ENCODE assay signal across 12 cellular contexts in the genomic region with DNA sequence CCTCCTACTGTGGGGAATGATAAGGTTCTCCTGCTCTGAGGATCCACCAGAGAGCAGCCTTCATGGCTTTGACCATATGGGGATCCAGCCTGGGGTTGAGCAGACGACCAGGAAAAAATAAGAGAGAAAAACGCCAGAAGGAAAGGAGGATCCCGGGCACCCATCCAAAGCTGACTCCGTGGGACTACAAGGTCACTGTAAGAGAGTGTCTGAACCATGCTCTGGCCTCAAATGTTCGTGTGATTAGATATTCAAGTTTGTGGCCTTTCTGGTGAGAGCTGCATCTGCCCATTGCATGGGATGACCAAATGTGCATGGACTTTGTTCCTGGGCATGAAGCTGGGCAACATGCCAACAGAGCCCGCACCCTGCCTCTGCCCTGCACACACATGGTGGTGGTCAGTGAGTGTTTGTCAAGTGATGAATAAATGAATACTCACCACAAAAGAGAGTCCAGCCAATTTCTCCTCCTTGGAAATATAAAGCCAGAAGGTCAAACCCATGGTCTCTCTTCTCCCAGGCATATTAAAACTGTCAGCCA.
DNase-seq lines count a peak whose midpoint lies in the region; ATAC-seq and TF ChIP-seq lines count a peak whose summit lies in the region.
"Had no signal": no experiment of that assay in that cellular context is flagged by ENCODE, and none has a peak within 500 bp of the region (broad histone marks: within the 10 kb centered on the region; RNA-seq: fewer than 3 reads in every experiment).

No MANE protein-coding gene starts in this region.

- H3K27ac Mint-ChIP-seq in activated naive CD8-positive, alpha-beta T cell, result peak overlapping the region; percentile 97
- H3K27ac Mint-ChIP-seq in activated naive CD8-positive, alpha-beta T cell treated with anti-CD3 and anti-CD28 coated beads for 36 hours, result no peak overlapping the region

- peak overlapping the region; percentile 38 for H3K4me3 Mint-ChIP-seq in activated naive CD8-positive, alpha-beta T cell
- H3K4me3 Mint-ChIP-seq in activated naive CD8-positive, alpha-beta T cell treated with anti-CD3 and anti-CD28 coated beads for 36 hours, result no peak overlapping the region
- H3K4me3 Mint-ChIP-seq: activated T-helper 1 cell treated with anti-CD3 and anti-CD28 coated beads, Interleukin-12 subunit alpha, Interleukin-12 subunit beta, Interleukin-2, Interleukin-4 antibody, amounts not matched to agents 30 ng/mL and 10 ng/mL and 1 ng/mL, durations not matched to agents 14 hours and 24 hours and 36 hours; mesothelial cell of epicardium had no signal

- no peaks in the 10 kb centered on the region for H3K9me3 Mint-ChIP-seq in activated naive CD8-positive, alpha-beta T cell (ENCODE audit: low read depth)
- H3K9me3 Mint-ChIP-seq in activated naive CD8-positive, alpha-beta T cell treated with anti-CD3 and anti-CD28 coated beads for 36 hours, result peaks cover 2% of the 10 kb centered on the region
- H3K9me3 Mint-ChIP-seq: activated T-helper 1 cell treated with anti-CD3 and anti-CD28 coated beads, Interleukin-12 subunit alpha, Interleukin-12 subunit beta, Interleukin-2, Interleukin-4 antibody, amounts not matched to agents 30 ng/mL and 10 ng/mL and 1 ng/mL, durations not matched to agents 14 hours and 24 hours and 36 hours; mesothelial cell of epicardium had no signal

- no peaks in the 10 kb centered on the region for H3K9me3 ChIP-seq in RWPE2 (ENCODE audit: severe bottlenecking)
- H3K9me3 ChIP-seq in stomach, result no peaks in the 10 kb centered on the region

- H3K4me1 ChIP-seq in RWPE2 (ENCODE audit: insufficient read depth, poor library complexity, severe bottlenecking) (peaks cover 22% of the 10 kb centered on the region), stomach (peaks cover 0 to 73% (median 49%) of the 10 kb centered on the region in 4 donors)

- no peak for TF ChIP-seq POLR2A in stomach (IDR thresholded peaks at IDR 0.05)

- peaks cover 93% of the 10 kb centered on the region for H3K4me1 Mint-ChIP-seq in activated naive CD8-positive, alpha-beta T cell (ENCODE audit: low read depth)
- peaks cover 71% of the 10 kb centered on the region for H3K4me1 Mint-ChIP-seq in activated naive CD8-positive, alpha-beta T cell treated with anti-CD3 and anti-CD28 coated beads for 36 hours

- H3K27ac ChIP-seq in RWPE2 (ENCODE audit: poor library complexity, severe bottlenecking) (peak overlapping the region; percentile 70), epithelial cell of prostate (peak overlapping the region; percentile 62), stomach (peak overlapping the region in 3 of 5 donors; percentile 35 to 66 (median 48))

- TF ChIP-seq CTCF in RWPE2 (IDR thresholded peaks at IDR 0.05; ENCODE audit: poor library complexity, severe bottlenecking) (no peak), stomach (IDR thresholded peaks at IDR 0.05) (no peak)

- intact Hi-C loops in stomach (cut with DNase I; ENCODE audit: low total_unique reads), result no loop called here

- DNase-seq in activated naive CD8-positive, alpha-beta T cell treated with anti-CD3 and anti-CD28 coated beads for 36 hours, result no peak
- DNase-seq in RWPE2 (ENCODE audit: low spot score), result no peak
- DNase-seq in epithelial cell of prostate (ENCODE audit: low read depth, low spot score), result no peak
- DNase-seq in stomach, result no peak
- DNase-seq in activated CD4-positive, CD25-positive, alpha-beta regulatory T cell treated with anti-CD3 and anti-CD28 coated beads, Interleukin-2, amount 50 U/mL, for 72 hours, result no peak
- DNase-seq in germinal center (ENCODE audit: low spot score), result no peak
- DNase-seq: hippocampal formation, NCI-H1436 had no signal

- TF ChIP-seq EP300 in stomach (IDR thresholded peaks at IDR 0.05), result no peak

- H3K4me3 ChIP-seq in RWPE2 (ENCODE audit: severe bottlenecking) (no peak overlapping the region), stomach (no peak overlapping the region)

- H3K36me3 ChIP-seq in RWPE2 (ENCODE audit: low read depth), result no peaks in the 10 kb centered on the region
- no peaks in the 10 kb centered on the region for H3K36me3 ChIP-seq in stomach

- H3K27me3 Mint-ChIP-seq in activated naive CD8-positive, alpha-beta T cell, result no peaks in the 10 kb centered on the region
- no peaks in the 10 kb centered on the region for H3K27me3 Mint-ChIP-seq in activated naive CD8-positive, alpha-beta T cell treated with anti-CD3 and anti-CD28 coated beads for 36 hours

- peaks cover 2% of the 10 kb centered on the region for H3K36me3 Mint-ChIP-seq in activated naive CD8-positive, alpha-beta T cell
- H3K36me3 Mint-ChIP-seq in activated naive CD8-positive, alpha-beta T cell treated with anti-CD3 and anti-CD28 coated beads for 36 hours, result peaks cover 3% of the 10 kb centered on the region
- H3K36me3 Mint-ChIP-seq: mesothelial cell of epicardium had no signal

- 41 to 75% (median 65%) methylated on average over 6 of the region's 6 CpGs for WGBS in stomach, 5 donors

- no peak for ATAC-seq in RWPE2 (ENCODE audit: low read depth)
- ATAC-seq in GM18858 (IDR thresholded peaks at IDR 0.05; ENCODE audit: unreplicated experiment), result no peak

- H3K27me3 ChIP-seq in RWPE2 (ENCODE audit: insufficient read depth, poor library complexity, severe bottlenecking) (no peaks in the 10 kb centered on the region), stomach (no peaks in the 10 kb centered on the region)
